8 cellular contexts compared by ENCODE assay signal in genomic region chr12:89333564-89334252, GRCh38. TPM values are rescaled to one million over a fixed set of nuclear protein-coding genes. Genes with fewer than 3 reads are reported as not detected.
DNase-seq lines count a peak whose midpoint lies in the region; ATAC-seq and TF ChIP-seq lines count a peak whose summit lies in the region.

No MANE protein-coding gene starts in this region.

- H3K9me2 ChIP-seq in hepatocyte (replicated peaks; ENCODE audit: insufficient read depth) = no peaks in the 10 kb centered on the region

- H4K20me1 ChIP-seq in hepatocyte (ENCODE audit: insufficient read depth, poor library complexity, severe bottlenecking) = no peaks in the 10 kb centered on the region

- peaks cover 3% of the 10 kb centered on the region for H3K9me3 ChIP-seq in hepatocyte (ENCODE audit: low read depth)

- no peak for TF ChIP-seq CTCF in hepatocyte (IDR thresholded peaks at IDR 0.05; ENCODE audit: poor library complexity)

- WGBS in hepatocyte (ENCODE audit: low lambda C conversion rate, missing lambda C conversion rate) = 60% methylated on average over 4 of the region's 4 CpGs

- peaks cover 4% of the 10 kb centered on the region for H3K4me1 ChIP-seq in hepatocyte (ENCODE audit: insufficient read depth)

- DNase-seq in EH (ENCODE audit: low read depth) (peak; percentile 2), RPMI8226 (peak; percentile 68), hepatocyte (ENCODE audit: low spot score) (peak; percentile 16), D341Med (ENCODE audit: low spot score) (no peak), NCI-H1930 (lab: John Stamatoyannopoulos, UW) (no peak), NCI-H345 treated with DMSO at 0.1 percent for 48 hours (lab: John Stamatoyannopoulos, UW; ENCODE audit: unreplicated experiment) (no peak)

- H3K79me2 ChIP-seq in hepatocyte = no peaks in the 10 kb centered on the region

- peak; percentile 93 for ATAC-seq in GM21717 (IDR thresholded peaks at IDR 0.05; ENCODE audit: unreplicated experiment)
- ATAC-seq in HG02885 (IDR thresholded peaks at IDR 0.05; ENCODE audit: poor library complexity, unreplicated experiment) = no peak

- H3K4me2 ChIP-seq in hepatocyte = no peak overlapping the region

- H3K27me3 ChIP-seq in hepatocyte = no peaks in the 10 kb centered on the region

- no peaks in the 10 kb centered on the region for H3K36me3 ChIP-seq in hepatocyte (replicated peaks; ENCODE audit: insufficient read depth, low read depth)

- H3K4me3 ChIP-seq in hepatocyte = no peak overlapping the region

- no peak overlapping the region for H3K27ac ChIP-seq in hepatocyte

- H2AFZ ChIP-seq in hepatocyte = no peak overlapping the region

RNA-seq across cellular contexts. Expression of gene DUSP6, which starts 18.6 kb away (rescaled TPM):
- total RNA-seq in hepatocyte = 52.5 and 55.4 TPM in 2 replicates
- 41.5 and 51.8 TPM in 2 replicates for polyA plus RNA-seq in hepatocyte

Comparison
In these comparisons a context has a peak if more than half of its experiments do, and no peak if none do; other contexts are left out.
1. DNase-seq: peak in EH (single experiment), RPMI8226 (single experiment) and hepatocyte (single experiment); none in D341Med (single experiment), NCI-H1930 (0 of 2) and NCI-H345 treated with DMSO at 0.1 percent for 48 hours (single experiment).